Comparison of ENCODE assay signal across 1 cellular context in genomic region chr10:60914676-60915075, GRCh38.
TF ChIP-seq lines count a peak whose summit lies in the region.

No MANE protein-coding gene starts in this region.

TF ChIP-seq in WTC11, 78 proteins besides CTCF, POLR2A, EP300 and RAD21 (continued from another document):
- TF ChIP-seq ZNF532 (CRISPR knock-in tag; IDR thresholded peaks at IDR 0.05; ENCODE audit: borderline replicate concordance) = no peak
- no peak for TF ChIP-seq FOXP1 (CRISPR knock-in tag; IDR thresholded peaks at IDR 0.05; ENCODE audit: borderline replicate concordance)
- TF ChIP-seq MAX (CRISPR knock-in tag; IDR thresholded peaks at IDR 0.05) = no peak
- no peak for TF ChIP-seq PREB (CRISPR knock-in tag; IDR thresholded peaks at IDR 0.05; ENCODE audit: borderline replicate concordance)
- TF ChIP-seq USF2 (CRISPR knock-in tag; IDR thresholded peaks at IDR 0.05) = no peak
- TF ChIP-seq ZNF423 (CRISPR knock-in tag; IDR thresholded peaks at IDR 0.05) = no peak
TF ChIP-seq in WTC11: peak in this region for 0.
